In genomic region chr9:130940693-130941576, GRCh38 we compare ENCODE assay signal across 1 cellular context.
TF ChIP-seq lines count a peak whose summit lies in the region.

No MANE protein-coding gene starts in this region.

TF ChIP-seq in H1, 55 proteins besides CTCF, POLR2A, EP300 and RAD21 (continued from another document):
- TF ChIP-seq JUND (IDR thresholded peaks at IDR 0.05; ENCODE audit: low read length), result peak; percentile 8; the same call in 1 of the 2 replicates
- 0 out of 2 replicates have a peak, but pooled peaks have one; percentile 26 for TF ChIP-seq TAF1 (IDR thresholded peaks at IDR 0.05; ENCODE audit: low read depth, low read length)
- peak; percentile 32; the same call in 1 of the 2 replicates for TF ChIP-seq CEBPB (IDR thresholded peaks at IDR 0.05; ENCODE audit: low read depth, low read length)
- TF ChIP-seq TAF7 (optimal IDR thresholded peaks at IDR 0.05; ENCODE audit: borderline replicate concordance, low read depth, low read length), result no peak
- TF ChIP-seq CHD7 (IDR thresholded peaks at IDR 0.05; ENCODE audit: insufficient replicate concordance, low read length), result no peak
- TF ChIP-seq TBP (IDR thresholded peaks at IDR 0.05; ENCODE audit: low read depth, low read length), result peak; percentile 75; the same call in 1 of the 2 replicates
